Comparison of ENCODE assay signal across 9 cellular contexts in genomic region chr12:88063375-88063774, GRCh38. TPM values are rescaled to one million over a fixed set of nuclear protein-coding genes. Genes with fewer than 3 reads are reported as not detected.
A peak's percentile ranks its signal among the peaks of the same experiment; 100 is the strongest.
DNase-seq lines count a peak whose midpoint lies in the region; ATAC-seq and TF ChIP-seq lines count a peak whose summit lies in the region.
"Had no signal": no experiment of that assay in that cellular context is flagged by ENCODE, and none has a peak within 500 bp of the region (broad histone marks: within the 10 kb centered on the region; RNA-seq: fewer than 3 reads in every experiment).

No MANE protein-coding gene starts in this region.

- POLR2A ChIA-PET in T-cell (lab: Charles Lee) = no interaction called here

- H3K4me3 Mint-ChIP-seq in T-cell = no peak overlapping the region
- H3K4me3 Mint-ChIP-seq: activated naive CD8-positive, alpha-beta T cell had no signal

- no peak for TF ChIP-seq POLR2A in erythroblast (IDR thresholded peaks at IDR 0.05; ENCODE audit: low read length)

- CTCF ChIA-PET in T-cell (lab: Charles Lee) = interaction anchor here in 1 of 2 donors (0.7 kb wide), 1 partner anchor 440 kb away, joined by 5 read pairs; no protein-coding TSS in a partner anchor

- no peak for TF ChIP-seq CTCF in fibroblast of pulmonary artery (IDR thresholded peaks at IDR 0.05; ENCODE audit: low read length, missing control alignments)

- H3K4me3 ChIP-seq in fibroblast of pulmonary artery (replicated peaks; ENCODE audit: low read depth, low read length) = no peak overlapping the region

- H3K36me3 Mint-ChIP-seq in T-cell = peaks cover 30% of the 10 kb centered on the region

- DNase-seq in fibroblast of pulmonary artery (ENCODE audit: low read depth) = peak; percentile 23
- no peak for DNase-seq in T-cell
- no peak for DNase-seq in NCI-H1694 treated with DMSO at 0.1 percent for 48 hours (lab: John Stamatoyannopoulos, UW)
- DNase-seq in erythroblast (lab: John Stamatoyannopoulos, UW) = no peak
- DNase-seq in activated naive CD4-positive, alpha-beta T cell treated with Interleukin-2 at 50 U/mL for 16 hours = no peak

- peak; percentile 98 for ATAC-seq in GM18519 (IDR thresholded peaks at IDR 0.05; ENCODE audit: low FRiP score, unreplicated experiment)
- ATAC-seq in GM21619 (IDR thresholded peaks at IDR 0.05; ENCODE audit: unreplicated experiment) = peak; percentile 82
- ATAC-seq in HG03354 (IDR thresholded peaks at IDR 0.05; ENCODE audit: poor library complexity, severe bottlenecking, unreplicated experiment) = peak; percentile 94
- ATAC-seq in T-cell (replicated peaks in 1 of 4) = no peak

- H3K4me1 Mint-ChIP-seq in T-cell = peaks cover 0 to 6% (median 3%) of the 10 kb centered on the region in 3 donors

- no peaks in the 10 kb centered on the region for H3K9me3 Mint-ChIP-seq in T-cell

- H3K27me3 Mint-ChIP-seq in T-cell = no peaks in the 10 kb centered on the region
- H3K27me3 Mint-ChIP-seq: activated naive CD8-positive, alpha-beta T cell had no signal

- H3K27ac Mint-ChIP-seq in T-cell = no peak overlapping the region

RNA-seq across cellular contexts. Expression of gene C12orf50, which starts 34.2 kb away (rescaled TPM):
- under 1 TPM in 4 of 5 donors, not detected in 1; 0.07 to 0.15 (median 0.10) TPM for total RNA-seq in T-cell

Comparison
In these comparisons a context has a peak if more than half of its experiments do, and no peak if none do; other contexts are left out.
1. ATAC-seq: peak in GM18519 (single experiment), GM21619 (single experiment) and HG03354 (single experiment); none in T-cell (0 of 4).